ENCODE assay signal across 14 cellular contexts in the genomic region with DNA sequence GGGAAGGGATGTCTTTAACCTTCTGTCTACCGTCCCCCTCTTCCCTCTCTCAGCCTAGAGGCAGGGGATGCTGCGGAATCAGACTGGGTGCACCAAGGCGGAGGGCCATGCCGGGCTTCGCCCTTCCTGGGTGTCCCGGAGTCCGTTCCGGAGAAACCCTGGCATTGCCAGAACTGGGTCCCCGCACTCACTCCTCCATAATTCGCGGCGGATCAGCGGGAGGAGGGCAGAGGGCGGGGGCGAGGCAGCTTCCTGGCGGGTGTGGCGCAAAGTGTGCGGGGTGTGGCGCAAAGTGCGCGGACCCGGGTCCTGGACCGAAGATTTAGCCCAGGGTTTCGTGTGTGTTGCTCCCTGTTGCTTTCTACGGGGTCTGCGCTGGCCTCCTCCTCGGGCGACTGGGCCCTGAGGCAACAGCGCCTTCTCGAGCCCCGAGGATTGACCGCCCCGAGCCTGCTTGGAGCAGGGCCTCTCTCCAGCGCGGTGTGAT. TPM values are rescaled to one million over a fixed set of nuclear protein-coding genes. Genes with fewer than 3 reads are reported as not detected.
DNase-seq lines count a peak whose midpoint lies in the region; ATAC-seq and TF ChIP-seq lines count a peak whose summit lies in the region.
"Had no signal": no experiment of that assay in that cellular context is flagged by ENCODE, and none has a peak within 500 bp of the region (broad histone marks: within the 10 kb centered on the region; RNA-seq: fewer than 3 reads in every experiment).

No MANE protein-coding gene starts in this region.

- H3K4me1 ChIP-seq in left ventricle myocardium inferior (peaks cover 18% of the 10 kb centered on the region), lower lobe of right lung (peaks cover 21% of the 10 kb centered on the region), foreskin keratinocyte (no peaks in the 10 kb centered on the region)
- H3K4me1 ChIP-seq: BE2C had no signal

- H3K36me3 Mint-ChIP-seq in chondrocyte (ENCODE audit: low read depth) (no peaks in the 10 kb centered on the region), type B pancreatic cell (no peaks in the 10 kb centered on the region)

- H3K27ac Mint-ChIP-seq in chondrocyte (ENCODE audit: unreplicated experiment), result no peak overlapping the region
- H3K27ac Mint-ChIP-seq in type B pancreatic cell, result no peak overlapping the region
- H3K27ac Mint-ChIP-seq: naive B cell had no signal

- TF ChIP-seq CTCF in left ventricle myocardium inferior (IDR thresholded peaks at IDR 0.05; ENCODE audit: borderline replicate concordance) (no peak), chondrocyte (IDR thresholded peaks at IDR 0.05) (no peak), lower lobe of right lung (IDR thresholded peaks at IDR 0.05) (no peak), type B pancreatic cell (conservative IDR thresholded peaks at IDR 0.05) (no peak), foreskin keratinocyte (conservative IDR thresholded peaks at IDR 0.05) (no peak)

- H3K27ac ChIP-seq in left ventricle myocardium inferior (replicated peaks) (no peak overlapping the region), lower lobe of right lung (no peak overlapping the region), foreskin keratinocyte (no peak overlapping the region)

- H3K27me3 Mint-ChIP-seq in chondrocyte (ENCODE audit: low read depth), result peaks cover 76% of the 10 kb centered on the region
- H3K27me3 Mint-ChIP-seq in type B pancreatic cell, result peaks cover 99% of the 10 kb centered on the region

- H3K27me3 ChIP-seq in left ventricle myocardium inferior (ENCODE audit: low read depth) (peaks cover 100% of the 10 kb centered on the region), lower lobe of right lung (ENCODE audit: low read depth) (peaks cover 78% of the 10 kb centered on the region), foreskin keratinocyte (peaks cover 81% of the 10 kb centered on the region)

- intact Hi-C loops in left ventricle myocardium inferior (cut with micrococcal nuclease) (no loop called here), Right ventricle myocardium superior (cut with DNase I) (no loop called here), lower lobe of right lung (cut with DNase I) (no loop called here)

- H3K4me3 ChIP-seq in left ventricle myocardium inferior, result peak overlapping the region; percentile 40
- H3K4me3 ChIP-seq in lower lobe of right lung, result peak overlapping the region; percentile 9

- H3K4me3 Mint-ChIP-seq in chondrocyte (ENCODE audit: unreplicated experiment), result no peak overlapping the region
- H3K4me3 Mint-ChIP-seq in type B pancreatic cell, result peak overlapping the region; percentile 55

- DNase-seq in left ventricle myocardium inferior, result no peak
- DNase-seq in Right ventricle myocardium superior, result no peak
- DNase-seq in chondrocyte (ENCODE audit: low spot score), result peak; percentile 70
- no peak for DNase-seq in lower lobe of right lung
- no peak for DNase-seq in type B pancreatic cell (ENCODE audit: extremely low spot score, unreplicated experiment)
- no peak for DNase-seq in foreskin keratinocyte
- no peak for DNase-seq in activated T-cell treated with anti-CD3 and anti-CD28 coated beads, Interleukin-2, amount 50 U/mL, for 1 hour
- DNase-seq: amniotic stem cell, BE2C, naive B cell, NCI-H2107, PC-3, T-helper 9 cell had no signal

- H3K4me1 Mint-ChIP-seq in chondrocyte (ENCODE audit: low read depth) (peaks cover 6% of the 10 kb centered on the region), type B pancreatic cell (ENCODE audit: unreplicated experiment) (no peaks in the 10 kb centered on the region)
- H3K4me1 Mint-ChIP-seq: naive B cell had no signal

- H3K9me3 Mint-ChIP-seq in chondrocyte (ENCODE audit: low read depth), result peaks cover 4% of the 10 kb centered on the region
- H3K9me3 Mint-ChIP-seq in type B pancreatic cell, result no peaks in the 10 kb centered on the region

- ATAC-seq in Right ventricle myocardium superior (ENCODE audit: poor library complexity) (no peak), lower lobe of right lung (no peak), foreskin keratinocyte (no peak), GM18909 (IDR thresholded peaks at IDR 0.05; ENCODE audit: poor library complexity, unreplicated experiment) (no peak)
- ATAC-seq: PC-3 had no signal

- H3K9me3 ChIP-seq in left ventricle myocardium inferior (replicated peaks) (no peaks in the 10 kb centered on the region), lower lobe of right lung (no peaks in the 10 kb centered on the region)
- H3K9me3 ChIP-seq: BE2C had no signal

- H3K36me3 ChIP-seq in left ventricle myocardium inferior (no peaks in the 10 kb centered on the region), lower lobe of right lung (no peaks in the 10 kb centered on the region)
- H3K36me3 ChIP-seq: BE2C had no signal

RNA-seq across cellular contexts. Expression of a gene that starts 12.4 kb away (rescaled TPM):
- total RNA-seq in left ventricle myocardium inferior, result not detected
- total RNA-seq in Right ventricle myocardium superior, result not detected
- not detected in 3 replicates for total RNA-seq in chondrocyte
- total RNA-seq in lower lobe of right lung, result not detected
- 0.81 and 0.87 TPM in 2 replicates for total RNA-seq in type B pancreatic cell (ENCODE audit: low replicate concordance)
- total RNA-seq in foreskin keratinocyte, result not detected in 2 replicates
- polyA plus RNA-seq in foreskin keratinocyte, result not detected in 2 replicates
- total RNA-seq: PC-3 had no signal
